1 cellular context compared by ENCODE assay signal in genomic region chr7:24975647-24976260, GRCh38.
TF ChIP-seq lines count a peak whose summit lies in the region.

No MANE protein-coding gene starts in this region.

TF ChIP-seq in WTC11, 78 proteins besides CTCF, POLR2A, EP300 and RAD21 (continued from another document):
- TF ChIP-seq, protein P1, sequence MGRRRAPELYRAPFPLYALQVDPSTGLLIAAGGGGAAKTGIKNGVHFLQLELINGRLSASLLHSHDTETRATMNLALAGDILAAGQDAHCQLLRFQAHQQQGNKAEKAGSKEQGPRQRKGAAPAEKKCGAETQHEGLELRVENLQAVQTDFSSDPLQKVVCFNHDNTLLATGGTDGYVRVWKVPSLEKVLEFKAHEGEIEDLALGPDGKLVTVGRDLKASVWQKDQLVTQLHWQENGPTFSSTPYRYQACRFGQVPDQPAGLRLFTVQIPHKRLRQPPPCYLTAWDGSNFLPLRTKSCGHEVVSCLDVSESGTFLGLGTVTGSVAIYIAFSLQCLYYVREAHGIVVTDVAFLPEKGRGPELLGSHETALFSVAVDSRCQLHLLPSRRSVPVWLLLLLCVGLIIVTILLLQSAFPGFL (CRISPR knock-in tag; IDR thresholded peaks at IDR 0.05; ENCODE audit: borderline replicate concordance): no peak
- TF ChIP-seq CREB1 (CRISPR knock-in tag; IDR thresholded peaks at IDR 0.05): no peak
- no peak for TF ChIP-seq TEAD1 (CRISPR knock-in tag; IDR thresholded peaks at IDR 0.05)
- no peak for TF ChIP-seq ATF6 (CRISPR knock-in tag; IDR thresholded peaks at IDR 0.05)
- no peak for TF ChIP-seq ZNF263 (CRISPR knock-in tag; IDR thresholded peaks at IDR 0.05; ENCODE audit: low read depth)
- no peak for TF ChIP-seq NR2C2 (CRISPR knock-in tag; IDR thresholded peaks at IDR 0.05)
- TF ChIP-seq, protein P2, sequence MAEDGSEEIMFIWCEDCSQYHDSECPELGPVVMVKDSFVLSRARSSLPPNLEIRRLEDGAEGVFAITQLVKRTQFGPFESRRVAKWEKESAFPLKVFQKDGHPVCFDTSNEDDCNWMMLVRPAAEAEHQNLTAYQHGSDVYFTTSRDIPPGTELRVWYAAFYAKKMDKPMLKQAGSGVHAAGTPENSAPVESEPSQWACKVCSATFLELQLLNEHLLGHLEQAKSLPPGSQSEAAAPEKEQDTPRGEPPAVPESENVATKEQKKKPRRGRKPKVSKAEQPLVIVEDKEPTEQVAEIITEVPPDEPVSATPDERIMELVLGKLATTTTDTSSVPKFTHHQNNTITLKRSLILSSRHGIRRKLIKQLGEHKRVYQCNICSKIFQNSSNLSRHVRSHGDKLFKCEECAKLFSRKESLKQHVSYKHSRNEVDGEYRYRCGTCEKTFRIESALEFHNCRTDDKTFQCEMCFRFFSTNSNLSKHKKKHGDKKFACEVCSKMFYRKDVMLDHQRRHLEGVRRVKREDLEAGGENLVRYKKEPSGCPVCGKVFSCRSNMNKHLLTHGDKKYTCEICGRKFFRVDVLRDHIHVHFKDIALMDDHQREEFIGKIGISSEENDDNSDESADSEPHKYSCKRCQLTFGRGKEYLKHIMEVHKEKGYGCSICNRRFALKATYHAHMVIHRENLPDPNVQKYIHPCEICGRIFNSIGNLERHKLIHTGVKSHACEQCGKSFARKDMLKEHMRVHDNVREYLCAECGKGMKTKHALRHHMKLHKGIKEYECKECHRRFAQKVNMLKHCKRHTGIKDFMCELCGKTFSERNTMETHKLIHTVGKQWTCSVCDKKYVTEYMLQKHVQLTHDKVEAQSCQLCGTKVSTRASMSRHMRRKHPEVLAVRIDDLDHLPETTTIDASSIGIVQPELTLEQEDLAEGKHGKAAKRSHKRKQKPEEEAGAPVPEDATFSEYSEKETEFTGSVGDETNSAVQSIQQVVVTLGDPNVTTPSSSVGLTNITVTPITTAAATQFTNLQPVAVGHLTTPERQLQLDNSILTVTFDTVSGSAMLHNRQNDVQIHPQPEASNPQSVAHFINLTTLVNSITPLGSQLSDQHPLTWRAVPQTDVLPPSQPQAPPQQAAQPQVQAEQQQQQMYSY (CRISPR knock-in tag; IDR thresholded peaks at IDR 0.05): no peak
- no peak for TF ChIP-seq ZNF671 (CRISPR knock-in tag; IDR thresholded peaks at IDR 0.05)
- TF ChIP-seq, protein P3, sequence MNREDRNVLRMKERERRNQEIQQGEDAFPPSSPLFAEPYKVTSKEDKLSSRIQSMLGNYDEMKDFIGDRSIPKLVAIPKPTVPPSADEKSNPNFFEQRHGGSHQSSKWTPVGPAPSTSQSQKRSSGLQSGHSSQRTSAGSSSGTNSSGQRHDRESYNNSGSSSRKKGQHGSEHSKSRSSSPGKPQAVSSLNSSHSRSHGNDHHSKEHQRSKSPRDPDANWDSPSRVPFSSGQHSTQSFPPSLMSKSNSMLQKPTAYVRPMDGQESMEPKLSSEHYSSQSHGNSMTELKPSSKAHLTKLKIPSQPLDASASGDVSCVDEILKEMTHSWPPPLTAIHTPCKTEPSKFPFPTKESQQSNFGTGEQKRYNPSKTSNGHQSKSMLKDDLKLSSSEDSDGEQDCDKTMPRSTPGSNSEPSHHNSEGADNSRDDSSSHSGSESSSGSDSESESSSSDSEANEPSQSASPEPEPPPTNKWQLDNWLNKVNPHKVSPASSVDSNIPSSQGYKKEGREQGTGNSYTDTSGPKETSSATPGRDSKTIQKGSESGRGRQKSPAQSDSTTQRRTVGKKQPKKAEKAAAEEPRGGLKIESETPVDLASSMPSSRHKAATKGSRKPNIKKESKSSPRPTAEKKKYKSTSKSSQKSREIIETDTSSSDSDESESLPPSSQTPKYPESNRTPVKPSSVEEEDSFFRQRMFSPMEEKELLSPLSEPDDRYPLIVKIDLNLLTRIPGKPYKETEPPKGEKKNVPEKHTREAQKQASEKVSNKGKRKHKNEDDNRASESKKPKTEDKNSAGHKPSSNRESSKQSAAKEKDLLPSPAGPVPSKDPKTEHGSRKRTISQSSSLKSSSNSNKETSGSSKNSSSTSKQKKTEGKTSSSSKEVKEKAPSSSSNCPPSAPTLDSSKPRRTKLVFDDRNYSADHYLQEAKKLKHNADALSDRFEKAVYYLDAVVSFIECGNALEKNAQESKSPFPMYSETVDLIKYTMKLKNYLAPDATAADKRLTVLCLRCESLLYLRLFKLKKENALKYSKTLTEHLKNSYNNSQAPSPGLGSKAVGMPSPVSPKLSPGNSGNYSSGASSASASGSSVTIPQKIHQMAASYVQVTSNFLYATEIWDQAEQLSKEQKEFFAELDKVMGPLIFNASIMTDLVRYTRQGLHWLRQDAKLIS (CRISPR knock-in tag; IDR thresholded peaks at IDR 0.05; ENCODE audit: borderline replicate concordance): no peak
